28 cellular contexts compared by ENCODE assay signal in genomic region chr11:29336727-29337212, GRCh38.
DNase-seq lines count a peak whose midpoint lies in the region; ATAC-seq, FAIRE-seq and TF ChIP-seq lines count a peak whose summit lies in the region.
"Had no signal": no experiment of that assay in that cellular context is flagged by ENCODE, and none has a peak within 500 bp of the region (broad histone marks: within the 10 kb centered on the region; RNA-seq: fewer than 3 reads in every experiment).

No MANE protein-coding gene starts in this region.

- H3K9me3 ChIP-seq in GM12878 (replicated peaks; ENCODE audit: control insufficient read depth, insufficient read depth, low read length) (no peaks in the 10 kb centered on the region), osteoblast (ENCODE audit: low read depth, low read length) (no peaks in the 10 kb centered on the region), tibial artery (no peaks in the 10 kb centered on the region)
- H3K9me3 ChIP-seq: gastroesophageal sphincter, suprapubic skin, uterus had no signal

- H3K27me3 ChIP-seq in GM12878 (replicated peaks in 1 of 2; ENCODE audit: control insufficient read depth in 2 of 2, insufficient read depth in 2 of 2, low read length in 1 of 2) (no peaks in the 10 kb centered on the region; a peak in 1 of 4 replicates), osteoblast (ENCODE audit: insufficient read depth, low read length) (no peaks in the 10 kb centered on the region), tibial artery (peaks cover 0 to 4% of the 10 kb centered on the region in 2 donors)
- H3K27me3 ChIP-seq: suprapubic skin, uterus had no signal

- no peak overlapping the region for H3K4me3 ChIP-seq in GM12878
- no peak overlapping the region for H3K4me3 ChIP-seq in osteoblast (ENCODE audit: insufficient read depth, low read length)
- no peak overlapping the region for H3K4me3 ChIP-seq in tibial artery
- H3K4me3 ChIP-seq: gastroesophageal sphincter, suprapubic skin, uterus had no signal

- H3K4me1 ChIP-seq in GM12878 (ENCODE audit: control insufficient read depth, insufficient read depth, low read length) (no peaks in the 10 kb centered on the region), osteoblast (ENCODE audit: insufficient read depth, low read length) (peaks cover 35% of the 10 kb centered on the region), tibial artery (no peaks in the 10 kb centered on the region)
- H3K4me1 ChIP-seq: gastroesophageal sphincter, suprapubic skin, uterus had no signal

- SMC1A ChIA-PET in GM12878 (lab: Charles Lee; ENCODE audit: uncharacterized antibody, unreplicated experiment) = interaction anchor here (0.6 to 1.5 kb wide), 4 partner anchors 7 to 1565 kb away, joined by 3 to 5 read pairs (median 3); no protein-coding TSS in a partner anchor

- intact Hi-C loops in GM12878 (cut with micrococcal nuclease; ENCODE audit: unreplicated experiment) = loop anchor here (2.0 to 10.0 kb wide), 5 partner anchors 178 to 1832 kb away; partner anchors contain the start of genes ARL14EP, KIF18A, LIN7C and METTL15
- intact Hi-C loops in tibial artery (cut with DNase I; ENCODE audit: low total_unique reads) = loop anchor here (10.0 kb wide), 1 partner anchor 1642 kb away; no protein-coding TSS in a partner anchor

- H4K20me1 ChIP-seq in GM12878 (ENCODE audit: control insufficient read depth, insufficient read depth) = no peaks in the 10 kb centered on the region
- no peaks in the 10 kb centered on the region for H4K20me1 ChIP-seq in osteoblast (ENCODE audit: insufficient read depth, low read length)

- POLR2A ChIA-PET in GM12878 (lab: Charles Lee) = no interaction called here

- RAD21 ChIA-PET in GM12878 (lab: Charles Lee; ENCODE audit: unreplicated experiment) = interaction anchor here (1.1 kb wide), 1 partner anchor 13 kb away, joined by 3 read pairs; no protein-coding TSS in a partner anchor

- no peak overlapping the region for H2AFZ ChIP-seq in GM12878 (ENCODE audit: control insufficient read depth, low read depth, low read length)
- H2AFZ ChIP-seq in osteoblast (ENCODE audit: low read length) = no peak overlapping the region

- no peak for TF ChIP-seq POLR2A in GM12878 (IDR thresholded peaks at IDR 0.05; ENCODE audit: low read depth, low read length)

- in situ Hi-C loops in GM12878 (cut with MboI) = loop anchor here (25.0 kb wide), 1 partner anchor 649 kb away; no protein-coding TSS in a partner anchor

- CTCF ChIA-PET in GM12878 (lab: Yijun Ruan, JAX) = interaction anchor here (1.1 to 3.7 kb wide), 7 partner anchors 8 to 1638 kb away, joined by 3 to 29 read pairs (median 7); partner anchors contain the start of gene BDNF

- H3K27ac ChIP-seq in GM12878 (ENCODE audit: control insufficient read depth, insufficient read depth) (no peak overlapping the region), osteoblast (ENCODE audit: low read depth, low read length) (peak overlapping the region; percentile 80), tibial artery (no peak overlapping the region)
- H3K27ac ChIP-seq: gastroesophageal sphincter, RWPE1, suprapubic skin, uterus had no signal

- no peak for TF ChIP-seq RAD21 in GM12878 (IDR thresholded peaks at IDR 0.05; ENCODE audit: insufficient read depth, low read depth, low read length)

- BruUV-seq in GM12878 (replicated peaks; lab: Mats Ljungman, UMichigan) = no TSS peak

- no peaks in the 10 kb centered on the region for H3K79me2 ChIP-seq in GM12878 (ENCODE audit: control insufficient read depth, insufficient read depth, low read length)
- no peaks in the 10 kb centered on the region for H3K79me2 ChIP-seq in osteoblast (ENCODE audit: insufficient read depth, low read length)

- peak; percentile 57 for ATAC-seq in GM12878
- ATAC-seq: CD8-positive, alpha-beta T cell; gastroesophageal sphincter had no signal

- no peak overlapping the region for H3K9ac ChIP-seq in GM12878 (ENCODE audit: control insufficient read depth, insufficient read depth, low read length)

- peak; percentile 15 for DNase-seq in Ammon's horn (ENCODE audit: low spot score)
- DNase-seq in M059J (ENCODE audit: low read depth) = peak; percentile 74
- no peak for DNase-seq in GM12878 (ENCODE audit: low read depth, low spot score)
- no peak for DNase-seq in osteoblast (ENCODE audit: insufficient read length, low spot score, missing footprints)
- no peak for DNase-seq in middle frontal gyrus (ENCODE audit: extremely low spot score, low spot score)
- DNase-seq in tibial artery = no peak
- no peak for DNase-seq in activated CD4-positive, alpha-beta T cell treated with anti-CD3 and anti-CD28 coated beads for 48 hours
- DNase-seq in activated naive CD4-positive, alpha-beta T cell treated with Interleukin-2 at 50 U/mL for 16 hours = no peak
- DNase-seq: activated CD4-positive, alpha-beta T cell treated with anti-CD3 and anti-CD28 coated beads, Interleukin-2, amount 10 ng/mL, durations not matched to agents 24 days and 14 days; activated CD8-positive, alpha-beta memory T cell treated with anti-CD3 and anti-CD28 coated beads, Interleukin-2, amount 50 U/mL, for 4 hours; CD8-positive, alpha-beta T cell; dermis blood vessel endothelial cell; DMS53; kidney glomerular epithelial cell; mammary epithelial cell; MM.1S; NCI-H1436 treated with DMSO at 0.1 percent for 48 hours; NCI-H2171; NCI-H526 treated with DMSO at 0.1 percent for 48 hours; occipital lobe; SW 1271; uterus had no signal

- TF ChIP-seq EP300 in GM12878 (IDR thresholded peaks at IDR 0.05; ENCODE audit: borderline replicate concordance in 1 of 2, control insufficient read depth in 1 of 2, low read depth in 2 of 2, low read length in 2 of 2) = peak; percentile 68 to 73; a peak in 1 of 4 replicates

- H3K36me3 ChIP-seq in GM12878 (ENCODE audit: control insufficient read depth in 2 of 2, insufficient read depth in 2 of 2, low read length in 1 of 2) (no peaks in the 10 kb centered on the region), osteoblast (ENCODE audit: insufficient read depth, low read length) (no peaks in the 10 kb centered on the region), tibial artery (no peaks in the 10 kb centered on the region)
- H3K36me3 ChIP-seq: gastroesophageal sphincter, suprapubic skin, uterus had no signal

- WGBS in GM12878 (ENCODE audit: insufficient coverage, insufficient replicate concordance, low lambda C conversion rate, missing lambda C conversion rate) = 0% methylated on average over 8 of the region's 8 CpGs

- FAIRE-seq in GM12878 (lab: Jason Lieb, UNC) = no peak
- FAIRE-seq: bronchial epithelial cell, endothelial cell of umbilical vein, TTC549 had no signal

- no peak for TF ChIP-seq CTCF in GM12878 (IDR thresholded peaks at IDR 0.05 in 2 of 3, conservative IDR thresholded peaks at IDR 0.05 in 1 of 3; ENCODE audit: control insufficient read depth in 2 of 3, extremely low read depth in 1 of 3, insufficient read depth in 1 of 3, low read depth in 3 of 3, low read length in 3 of 3)
- no peak for TF ChIP-seq CTCF in osteoblast (IDR thresholded peaks at IDR 0.05; ENCODE audit: extremely low read depth, low read depth, low read length)
- no peak for TF ChIP-seq CTCF in tibial artery (IDR thresholded peaks at IDR 0.05)

- no peak overlapping the region for H3K4me2 ChIP-seq in GM12878 (ENCODE audit: control insufficient read depth, insufficient read depth)
- peak overlapping the region; percentile 36 for H3K4me2 ChIP-seq in osteoblast (ENCODE audit: insufficient read depth, low read length)

TF ChIP-seq in GM12878, 131 proteins besides CTCF, POLR2A, EP300 and RAD21 (continues in another document):
- peak; percentile 63; the same call in 1 of the 2 replicates for TF ChIP-seq ZNF24 (IDR thresholded peaks at IDR 0.05)
- peak; percentile 35 for TF ChIP-seq MEF2B (IDR thresholded peaks at IDR 0.05; ENCODE audit: partially characterized antibody, poor library complexity, severe bottlenecking)
- peak; percentile 24; the same call in 1 of the 2 replicates for TF ChIP-seq IKZF1 (conservative IDR thresholded peaks at IDR 0.05)
- no peak for TF ChIP-seq HCFC1 (IDR thresholded peaks at IDR 0.05; ENCODE audit: low read length)
- peak; percentile 62; the same call in 1 of the 2 replicates for TF ChIP-seq DPF2 (IDR thresholded peaks at IDR 0.05)
- 0 out of 2 replicates have a peak, but pooled peaks have one; percentile 16 for TF ChIP-seq ZNF592 (IDR thresholded peaks at IDR 0.05)
- TF ChIP-seq MTA2 (IDR thresholded peaks at IDR 0.05; ENCODE audit: low read depth) = peak; percentile 82
- TF ChIP-seq BHLHE40 (IDR thresholded peaks at IDR 0.05; ENCODE audit: borderline replicate concordance in 1 of 2, low read depth in 2 of 2, low read length in 1 of 2) = peak; percentile 34 to 48; a peak in 2 of 4 replicates
- no peak for TF ChIP-seq CBFB (IDR thresholded peaks at IDR 0.05; ENCODE audit: low read depth)
- peak; percentile 50 for TF ChIP-seq BMI1 (IDR thresholded peaks at IDR 0.05; ENCODE audit: borderline replicate concordance)
- no peak for TF ChIP-seq SMAD1 (IDR thresholded peaks at IDR 0.05; ENCODE audit: low read depth, partially characterized antibody)
- TF ChIP-seq FOXM1 (IDR thresholded peaks at IDR 0.05; ENCODE audit: low read depth, low read length) = no peak

Comparison
In these comparisons a context has a peak if more than half of its experiments do, and no peak if none do; other contexts are left out.
1. DNase-seq: peak in Ammon's horn (single experiment) and M059J (single experiment); none in GM12878 (single experiment), osteoblast (single experiment), middle frontal gyrus (single experiment), tibial artery (0 of 2), activated CD4-positive, alpha-beta T cell treated with anti-CD3 and anti-CD28 coated beads for 48 hours (single experiment) and activated naive CD4-positive, alpha-beta T cell treated with Interleukin-2 at 50 U/mL for 16 hours (single experiment).